ENCODE assay signal across 11 cellular contexts in genomic region chr5:141822134-141822533, GRCh38. TPM values are rescaled to one million over a fixed set of nuclear protein-coding genes. Genes with fewer than 3 reads are reported as not detected.
A peak's percentile ranks its signal among the peaks of the same experiment; 100 is the strongest.
DNase-seq lines count a peak whose midpoint lies in the region; ATAC-seq and TF ChIP-seq lines count a peak whose summit lies in the region.
"Had no signal": no experiment of that assay in that cellular context is flagged by ENCODE, and none has a peak within 500 bp of the region (broad histone marks: within the 10 kb centered on the region; RNA-seq: fewer than 3 reads in every experiment).

No MANE protein-coding gene starts in this region.

- H3K36me3 ChIP-seq in lower lobe of right lung = no peaks in the 10 kb centered on the region
- H3K36me3 ChIP-seq: neural progenitor cell had no signal

- intact Hi-C loops in lower lobe of right lung (cut with DNase I) = no loop called here

- TF ChIP-seq CTCF in choroid plexus epithelial cell (conservative IDR thresholded peaks at IDR 0.05; ENCODE audit: low read depth, low read length) (no peak), lower lobe of right lung (IDR thresholded peaks at IDR 0.05) (peak; percentile 8)

- H3K27me3 ChIP-seq in lower lobe of right lung (ENCODE audit: low read depth) = no peaks in the 10 kb centered on the region
- H3K27me3 ChIP-seq: neural progenitor cell had no signal

- DNase-seq in NCI-H82 (lab: John Stamatoyannopoulos, UW) (peak; percentile 5), NCI-H82 treated with DMSO at 0.1 percent for 48 hours (lab: John Stamatoyannopoulos, UW; ENCODE audit: unreplicated experiment) (no peak), choroid plexus epithelial cell (ENCODE audit: low read depth) (peak; percentile 42), lower lobe of right lung (no peak), ureter (ENCODE audit: low spot score) (peak; percentile 56), GOT3 (lab: John Stamatoyannopoulos, UW) (no peak)
- DNase-seq: activated effector memory CD4-positive, alpha-beta T cell treated with Interleukin-2 at 50 U/mL for 16 hours; NCI-H2029 treated with DMSO at 0.1 percent for 48 hours had no signal

- H3K27ac ChIP-seq in lower lobe of right lung = peak overlapping the region; percentile 72
- H3K27ac ChIP-seq: neural progenitor cell had no signal

- ATAC-seq in lower lobe of right lung (peak; percentile 57 to 73), HG03442 (IDR thresholded peaks at IDR 0.05; ENCODE audit: unreplicated experiment) (no peak), GM19035 (IDR thresholded peaks at IDR 0.05; ENCODE audit: unreplicated experiment) (no peak)

- H3K4me3 ChIP-seq in choroid plexus epithelial cell (ENCODE audit: low read depth, low read length) = no peak overlapping the region
- H3K4me3 ChIP-seq in lower lobe of right lung = no peak overlapping the region
- H3K4me3 ChIP-seq: neural progenitor cell had no signal

- H3K4me1 ChIP-seq in lower lobe of right lung = peaks cover 29% of the 10 kb centered on the region

- H3K9me3 ChIP-seq in lower lobe of right lung = no peaks in the 10 kb centered on the region

RNA-seq across cellular contexts. Expression of gene PCDH1, which starts 56.1 kb away (rescaled TPM):
- total RNA-seq in lower lobe of right lung (55.7 TPM), ureter (127 TPM)

Comparison
In these comparisons a context has a peak if more than half of its experiments do, and no peak if none do; other contexts are left out.
1. DNase-seq: peak in NCI-H82 (single experiment), choroid plexus epithelial cell (single experiment) and ureter (single experiment); none in NCI-H82 treated with DMSO at 0.1 percent for 48 hours (single experiment), lower lobe of right lung (single experiment) and GOT3 (single experiment).
2. ATAC-seq: peak in lower lobe of right lung (2 of 2); none in HG03442 (single experiment) and GM19035 (single experiment).